In genomic region chr6:109303149-109303548, GRCh38 we compare ENCODE assay signal across 17 cellular contexts.
"Had no signal": no experiment of that assay in that cellular context is flagged by ENCODE, and none has a peak within 500 bp of the region (broad histone marks: within the 10 kb centered on the region; RNA-seq: fewer than 3 reads in every experiment).

No MANE protein-coding gene starts in this region.

- H3K4me3 ChIP-seq: cardiac muscle cell, heart right ventricle, psoas muscle, skin epidermis, testis, transverse colon had no signal

- H3K27ac ChIP-seq: foreskin keratinocyte, skin epidermis, testis had no signal

- H3K9me3 Mint-ChIP-seq: dendritic cell treated with granulocyte-macrophage colony-stimulating factor and Interleukin-4, amounts not matched to agents 40 ng/mL and 50 ng/mL, for 4 days; immature natural killer cell; naive thymus-derived CD4-positive, alpha-beta T cell; nephron progenitor cell; stimulated activated naive CD8-positive, alpha-beta T cell treated with anti-CD3 and anti-CD28 coated beads, Interleukin-15, Interleukin-2, amounts not matched to agents 100 ng/mL and 50 ng/mL, for 24 hours had no signal

- H3K36me3 ChIP-seq: cardiac muscle cell, heart right ventricle, transverse colon had no signal

- H3K36me3 Mint-ChIP-seq: immature natural killer cell; naive thymus-derived CD4-positive, alpha-beta T cell had no signal

- H3K27me3 ChIP-seq: cardiac muscle cell, heart right ventricle, testis, transverse colon had no signal

- H3K27ac Mint-ChIP-seq: dendritic cell treated with granulocyte-macrophage colony-stimulating factor and Interleukin-4, amounts not matched to agents 40 ng/mL and 50 ng/mL, for 4 days; naive thymus-derived CD4-positive, alpha-beta T cell; stimulated activated naive CD8-positive, alpha-beta T cell treated with anti-CD3 and anti-CD28 coated beads, Interleukin-15, Interleukin-2, amounts not matched to agents 100 ng/mL and 50 ng/mL, for 24 hours had no signal

- DNase-seq: foreskin keratinocyte; heart right ventricle; immature natural killer cell; kidney; left cardiac atrium; naive thymus-derived CD4-positive, alpha-beta T cell; nephron progenitor cell; psoas muscle; stimulated activated CD4-positive, alpha-beta T cell treated with anti-CD3 and anti-CD28 coated beads, Interleukin-2, amount 100 ng/mL, for 24 hours; stimulated activated CD4-positive, alpha-beta T cell treated with anti-CD3 and anti-CD28 coated beads, Interleukin-4, amount 100 ng/mL, for 4 hours; testis; transverse colon had no signal

- ATAC-seq: foreskin keratinocyte; heart right ventricle; left cardiac atrium; naive thymus-derived CD4-positive, alpha-beta T cell; sciatic nerve had no signal

- H3K4me1 ChIP-seq: foreskin keratinocyte had no signal

- H3K9me3 ChIP-seq: heart right ventricle, psoas muscle, testis, transverse colon had no signal

- H3K4me3 Mint-ChIP-seq: dendritic cell treated with granulocyte-macrophage colony-stimulating factor and Interleukin-4, amounts not matched to agents 40 ng/mL and 50 ng/mL, for 4 days; immature natural killer cell; naive thymus-derived CD4-positive, alpha-beta T cell; nephron progenitor cell; stimulated activated naive CD8-positive, alpha-beta T cell treated with anti-CD3 and anti-CD28 coated beads, Interleukin-15, Interleukin-2, amounts not matched to agents 100 ng/mL and 50 ng/mL, for 24 hours had no signal
